1 cellular context compared by ENCODE assay signal in genomic region chr13:29099781-29100406, GRCh38.
A peak's percentile ranks its signal among the peaks of the same experiment; 100 is the strongest.
TF ChIP-seq lines count a peak whose summit lies in the region.

No MANE protein-coding gene starts in this region.

TF ChIP-seq in K562, 482 proteins besides CTCF, POLR2A, EP300 and RAD21:
- no peak for TF ChIP-seq CREB3 (tag; conservative IDR thresholded peaks at IDR 0.05; ENCODE audit: low read depth)
- peak; percentile 54; the same call in 1 of the 2 replicates for TF ChIP-seq ZNF316 (IDR thresholded peaks at IDR 0.05)
- no peak for TF ChIP-seq SP1 (CRISPR knock-in tag; IDR thresholded peaks at IDR 0.05)
- TF ChIP-seq ETV1 (tag; conservative IDR thresholded peaks at IDR 0.05; ENCODE audit: low read depth): no peak
- TF ChIP-seq ZNF197 (CRISPR knock-in tag; IDR thresholded peaks at IDR 0.05; ENCODE audit: low read depth): no peak
- no peak for TF ChIP-seq CEBPG (CRISPR knock-in tag; IDR thresholded peaks at IDR 0.05)
- TF ChIP-seq CEBPG (tag; conservative IDR thresholded peaks at IDR 0.05 in 1 of 2, IDR thresholded peaks at IDR 0.05 in 1 of 2): no peak
- TF ChIP-seq C11orf30 (IDR thresholded peaks at IDR 0.05; ENCODE audit: low read depth): peak; percentile 26; the same call in 1 of the 2 replicates
- TF ChIP-seq GATAD2A (IDR thresholded peaks at IDR 0.05): no peak
TF ChIP-seq in K562: peak in this region for 2.
